ENCODE assay signal across 14 cellular contexts in genomic region chr4:152360045-152360410, GRCh38.
A peak's percentile ranks its signal among the peaks of the same experiment; 100 is the strongest.
DNase-seq lines count a peak whose midpoint lies in the region; ATAC-seq and TF ChIP-seq lines count a peak whose summit lies in the region.
"Had no signal": no experiment of that assay in that cellular context is flagged by ENCODE, and none has a peak within 500 bp of the region (broad histone marks: within the 10 kb centered on the region; RNA-seq: fewer than 3 reads in every experiment).

No MANE protein-coding gene starts in this region.

- H3K4me3 ChIP-seq in fibroblast of pulmonary artery (replicated peaks; ENCODE audit: low read depth, low read length) (no peak overlapping the region), esophagus squamous epithelium (no peak overlapping the region)

- H3K36me3 ChIP-seq in esophagus squamous epithelium: no peaks in the 10 kb centered on the region

- intact Hi-C loops in esophagus squamous epithelium (cut with DNase I): no loop called here

- DNase-seq in GM10248 (ENCODE audit: extremely low spot score) (peak; percentile 16), fibroblast of pulmonary artery (ENCODE audit: low read depth) (peak; percentile 38), esophagus squamous epithelium (lab: John Stamatoyannopoulos, UW) (no peak), NCI-H1694 treated with DMSO at 0.1 percent for 48 hours (lab: John Stamatoyannopoulos, UW) (no peak)
- DNase-seq: activated effector memory CD4-positive, alpha-beta T cell treated with Interleukin-2 at 50 U/mL for 16 hours; Calu3; foreskin keratinocyte; NCI-H446; nucleus accumbens had no signal

- TF ChIP-seq CTCF in GM10248 (IDR thresholded peaks at IDR 0.05; ENCODE audit: control extremely low read depth, extremely low read depth, low read depth, missing control alignments): no peak
- TF ChIP-seq CTCF in fibroblast of pulmonary artery (IDR thresholded peaks at IDR 0.05; ENCODE audit: low read length, missing control alignments): no peak
- TF ChIP-seq CTCF in esophagus squamous epithelium (IDR thresholded peaks at IDR 0.05): no peak

- CTCF ChIA-PET in GM10248 (lab: Yijun Ruan, JAX): no interaction called here

- no peak for TF ChIP-seq POLR2A in esophagus squamous epithelium (IDR thresholded peaks at IDR 0.05)

- peaks cover 0 to 6% (median 0%) of the 10 kb centered on the region in 3 donors for H3K4me1 ChIP-seq in esophagus squamous epithelium

- H3K9me3 ChIP-seq in esophagus squamous epithelium: no peaks in the 10 kb centered on the region

- POLR2A ChIA-PET in GM10248 (lab: Yijun Ruan, JAX): no interaction called here

- no peak overlapping the region for H3K27ac ChIP-seq in esophagus squamous epithelium
- H3K27ac ChIP-seq: foreskin keratinocyte had no signal

- 89 to 100% methylated on average over 1 of the region's 1 CpG for WGBS in esophagus squamous epithelium, 2 donors

- H3K27me3 ChIP-seq in esophagus squamous epithelium: no peaks in the 10 kb centered on the region
- H3K27me3 ChIP-seq: foreskin keratinocyte had no signal

- peak; percentile 43 for ATAC-seq in GM21528 (IDR thresholded peaks at IDR 0.05; ENCODE audit: low FRiP score, unreplicated experiment)
- ATAC-seq in HG03342 (IDR thresholded peaks at IDR 0.05; ENCODE audit: unreplicated experiment): peak; percentile 60
- ATAC-seq in HG02970 (IDR thresholded peaks at IDR 0.05; ENCODE audit: low FRiP score, unreplicated experiment): no peak
- no peak for ATAC-seq in GM18520 (IDR thresholded peaks at IDR 0.05; ENCODE audit: unreplicated experiment)
- ATAC-seq: activated CD4-positive, CD25-positive, alpha-beta regulatory T cell treated with anti-CD3 and anti-CD28 coated beads, Interleukin-2, amount 50 U/mL, for 24 hours; foreskin keratinocyte had no signal

Comparison
In these comparisons a context has a peak if more than half of its experiments do, and no peak if none do; other contexts are left out.
1. DNase-seq: peak in GM10248 (single experiment) and fibroblast of pulmonary artery (single experiment); none in esophagus squamous epithelium (single experiment) and NCI-H1694 treated with DMSO at 0.1 percent for 48 hours (single experiment).
2. ATAC-seq: peak in GM21528 (single experiment) and HG03342 (single experiment); none in HG02970 (single experiment) and GM18520 (single experiment).